ENCODE assay signal across 20 cellular contexts in the genomic region with DNA sequence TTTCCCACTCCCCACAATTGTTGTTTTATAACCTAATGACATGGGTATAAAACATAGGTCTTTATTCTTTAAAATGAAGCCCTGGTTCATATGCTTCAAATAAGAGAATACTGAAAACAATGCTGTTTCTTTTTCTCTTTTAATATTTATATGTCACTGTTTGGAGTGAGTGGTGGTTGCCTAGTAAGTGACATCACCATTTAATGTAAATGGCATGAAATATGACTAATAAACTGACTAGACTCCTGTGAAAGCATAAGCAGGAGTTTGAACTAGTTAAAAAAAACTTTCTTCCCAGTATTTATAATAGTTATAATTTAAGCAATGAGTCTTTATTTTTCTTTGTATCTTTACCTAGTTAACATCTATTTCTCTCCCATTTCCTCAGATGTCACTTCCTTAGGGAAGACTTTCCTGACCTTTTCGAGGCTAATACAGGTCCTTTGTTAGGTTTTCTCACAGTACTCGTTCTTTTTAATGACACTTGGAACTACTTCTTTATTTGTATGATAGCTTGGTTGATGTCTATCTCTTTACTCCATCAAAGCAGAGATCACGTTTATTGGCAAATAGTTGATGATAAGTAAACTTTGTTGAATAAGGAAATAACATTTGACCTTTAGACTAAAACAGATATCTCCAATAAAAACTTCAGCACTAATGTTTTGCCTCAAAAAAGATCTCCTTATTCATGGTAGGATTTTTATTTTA.
DNase-seq lines count a peak whose midpoint lies in the region; ATAC-seq, FAIRE-seq and TF ChIP-seq lines count a peak whose summit lies in the region.
"Had no signal": no experiment of that assay in that cellular context is flagged by ENCODE, and none has a peak within 500 bp of the region (broad histone marks: within the 10 kb centered on the region; RNA-seq: fewer than 3 reads in every experiment).

No MANE protein-coding gene starts in this region.

- intact Hi-C loops in posterior cingulate gyrus (cut with DNase I): no loop called here

- no peak overlapping the region for H3K4me3 ChIP-seq in astrocyte (ENCODE audit: insufficient read depth, low read depth, low read length)
- H3K4me3 ChIP-seq: gastrocnemius medialis, mucosa of descending colon, upper lobe of left lung had no signal

- H3K4me1 ChIP-seq in astrocyte (ENCODE audit: insufficient read depth, low read length): no peaks in the 10 kb centered on the region
- H3K4me1 ChIP-seq: gastrocnemius medialis, upper lobe of left lung had no signal

- H3K79me2 ChIP-seq in astrocyte (ENCODE audit: insufficient read depth, low read length): no peaks in the 10 kb centered on the region

- peak overlapping the region; percentile 44 for H3K9ac ChIP-seq in astrocyte (ENCODE audit: low read length)

- H3K4me2 ChIP-seq in astrocyte (ENCODE audit: low read length): peak overlapping the region; percentile 18

- peaks cover 2% of the 10 kb centered on the region for H3K4me1 Mint-ChIP-seq in astrocyte (ENCODE audit: low read depth, unreplicated experiment)
- H3K4me1 Mint-ChIP-seq in activated T-cell treated with anti-CD3 and anti-CD28 coated beads, Interleukin-2, amount 50 U/mL, for 4 hours (ENCODE audit: low read depth): no peaks in the 10 kb centered on the region
- H3K4me1 Mint-ChIP-seq: activated CD4-positive, alpha-beta T cell treated with anti-CD3 and anti-CD28 coated beads, Interleukin-2, amount 10 ng/mL, durations not matched to agents 24 days and 14 days had no signal

- ATAC-seq in HG02981 (IDR thresholded peaks at IDR 0.05; ENCODE audit: unreplicated experiment) (peak; percentile 52), GM18511 (IDR thresholded peaks at IDR 0.05; ENCODE audit: unreplicated experiment) (no peak)
- ATAC-seq in activated T-cell treated with anti-CD3 and anti-CD28 coated beads, Interleukin-2, amount 50 U/mL, for 4 hours: no peak
- ATAC-seq: CD8-positive, alpha-beta T cell; gastrocnemius medialis; mucosa of descending colon; right cardiac atrium had no signal

- no peaks in the 10 kb centered on the region for H3K36me3 Mint-ChIP-seq in astrocyte (ENCODE audit: low read depth, unreplicated experiment)
- H3K36me3 Mint-ChIP-seq in activated T-cell treated with anti-CD3 and anti-CD28 coated beads, Interleukin-2, amount 50 U/mL, for 4 hours (ENCODE audit: insufficient read depth): no peaks in the 10 kb centered on the region
- H3K36me3 Mint-ChIP-seq: CD8-positive, alpha-beta T cell had no signal

- H2AFZ ChIP-seq in astrocyte (ENCODE audit: low read depth, low read length): no peak overlapping the region

- no peak for FAIRE-seq in astrocyte (lab: Jason Lieb, UNC)
- FAIRE-seq: H54 had no signal

- no peaks in the 10 kb centered on the region for H3K9me3 ChIP-seq in astrocyte (ENCODE audit: insufficient read depth, low read depth, low read length)
- H3K9me3 ChIP-seq: gastrocnemius medialis, mucosa of descending colon, upper lobe of left lung had no signal

- no peaks in the 10 kb centered on the region for H3K36me3 ChIP-seq in astrocyte (ENCODE audit: insufficient read depth, low read length)
- H3K36me3 ChIP-seq: gastrocnemius medialis, upper lobe of left lung had no signal

- H3K4me3 Mint-ChIP-seq in astrocyte (ENCODE audit: unreplicated experiment): no peak overlapping the region
- H3K4me3 Mint-ChIP-seq in activated T-cell treated with anti-CD3 and anti-CD28 coated beads, Interleukin-2, amount 50 U/mL, for 4 hours: no peak overlapping the region
- H3K4me3 Mint-ChIP-seq: activated CD4-positive, alpha-beta T cell treated with anti-CD3 and anti-CD28 coated beads, Interleukin-2, amount 10 ng/mL, durations not matched to agents 24 days and 14 days; CD8-positive, alpha-beta T cell had no signal

- no peaks in the 10 kb centered on the region for H3K9me3 Mint-ChIP-seq in astrocyte (ENCODE audit: unreplicated experiment)
- H3K9me3 Mint-ChIP-seq in activated T-cell treated with anti-CD3 and anti-CD28 coated beads, Interleukin-2, amount 50 U/mL, for 4 hours: no peaks in the 10 kb centered on the region
- H3K9me3 Mint-ChIP-seq: activated CD4-positive, alpha-beta T cell treated with anti-CD3 and anti-CD28 coated beads, Interleukin-2, amount 10 ng/mL, durations not matched to agents 24 days and 14 days; CD8-positive, alpha-beta T cell had no signal

- no peaks in the 10 kb centered on the region for H4K20me1 ChIP-seq in astrocyte (ENCODE audit: insufficient read depth, low read length)

- peak overlapping the region; percentile 61 for H3K27ac ChIP-seq in astrocyte (ENCODE audit: low read depth, low read length)
- H3K27ac ChIP-seq: gastrocnemius medialis, upper lobe of left lung had no signal

- DNase-seq in COLO829 (ENCODE audit: low spot score): peak; percentile 23
- DNase-seq in astrocyte (ENCODE audit: low read depth): peak; percentile 23
- peak; percentile 15 for DNase-seq in hepatic stellate cell (ENCODE audit: low spot score)
- no peak for DNase-seq in posterior cingulate gyrus
- no peak for DNase-seq in activated CD4-positive, alpha-beta T cell treated with anti-CD3 and anti-CD28 coated beads for 1 hour
- DNase-seq in activated T-cell treated with anti-CD3 and anti-CD28 coated beads, Interleukin-2, amount 50 U/mL, for 4 hours: no peak
- DNase-seq: activated CD4-positive, alpha-beta T cell treated with anti-CD3 and anti-CD28 coated beads, Interleukin-2, amount 10 ng/mL, durations not matched to agents 24 days and 14 days; anterior cingulate cortex; CD8-positive, alpha-beta T cell; gastrocnemius medialis; mucosa of descending colon; NCI-H1436; NCI-H82; right cardiac atrium; RPMI8226; stimulated activated naive CD4-positive, alpha-beta T cell; upper lobe of left lung had no signal

- no peak for TF ChIP-seq CTCF in astrocyte (IDR thresholded peaks at IDR 0.05; ENCODE audit: insufficient read depth, low read depth, low read length)

- H3K27me3 ChIP-seq in astrocyte (ENCODE audit: insufficient read depth, low read length): no peaks in the 10 kb centered on the region
- H3K27me3 ChIP-seq: gastrocnemius medialis, upper lobe of left lung had no signal

- no peaks in the 10 kb centered on the region for H3K27me3 Mint-ChIP-seq in astrocyte (ENCODE audit: low read depth, unreplicated experiment)
- H3K27me3 Mint-ChIP-seq in activated T-cell treated with anti-CD3 and anti-CD28 coated beads, Interleukin-2, amount 50 U/mL, for 4 hours (ENCODE audit: low read depth): no peaks in the 10 kb centered on the region
- H3K27me3 Mint-ChIP-seq: activated CD4-positive, alpha-beta T cell treated with anti-CD3 and anti-CD28 coated beads, Interleukin-2, amount 10 ng/mL, durations not matched to agents 24 days and 14 days had no signal

- H3K27ac Mint-ChIP-seq in astrocyte (ENCODE audit: unreplicated experiment): peak overlapping the region; percentile 35
- H3K27ac Mint-ChIP-seq: activated CD4-positive, alpha-beta T cell treated with anti-CD3 and anti-CD28 coated beads, Interleukin-2, amount 10 ng/mL, durations not matched to agents 24 days and 14 days; CD8-positive, alpha-beta T cell had no signal

Comparison
In these comparisons a context has a peak if more than half of its experiments do, and no peak if none do; other contexts are left out.
1. DNase-seq: peak in COLO829 (single experiment), astrocyte (single experiment) and hepatic stellate cell (single experiment); none in posterior cingulate gyrus (0 of 10), activated CD4-positive, alpha-beta T cell treated with anti-CD3 and anti-CD28 coated beads for 1 hour (single experiment) and activated T-cell treated with anti-CD3 and anti-CD28 coated beads, Interleukin-2, amount 50 U/mL, for 4 hours (single experiment).